ENCODE assay signal across 15 cellular contexts in genomic region chr5:72133212-72133990, GRCh38. TPM values are rescaled to one million over a fixed set of nuclear protein-coding genes. Genes with fewer than 3 reads are reported as not detected.
DNase-seq lines count a peak whose midpoint lies in the region; ATAC-seq, FAIRE-seq and TF ChIP-seq lines count a peak whose summit lies in the region.
"Had no signal": no experiment of that assay in that cellular context is flagged by ENCODE, and none has a peak within 500 bp of the region (broad histone marks: within the 10 kb centered on the region; RNA-seq: fewer than 3 reads in every experiment).

No MANE protein-coding gene starts in this region.

- H3K9me3 ChIP-seq in right cardiac atrium (ENCODE audit: control insufficient read depth, low read length) (no peaks in the 10 kb centered on the region), heart right ventricle (no peaks in the 10 kb centered on the region), astrocyte (ENCODE audit: insufficient read depth, low read depth, low read length) (no peaks in the 10 kb centered on the region)
- H3K9me3 ChIP-seq: testis had no signal

- intact Hi-C loops in right cardiac atrium (cut with DNase I) (loop anchor here in 1 of 4 donors (10.0 kb wide), 1 partner anchor 171 kb away; no protein-coding TSS in a partner anchor), heart right ventricle (cut with DNase I) (loop anchor here in 3 of 10 donors (10.0 kb wide), 2 partner anchors 111 to 171 kb away; no protein-coding TSS in a partner anchor)

- peak; percentile 67 for FAIRE-seq in astrocyte (lab: Jason Lieb, UNC)

- no peaks in the 10 kb centered on the region for H3K9me3 Mint-ChIP-seq in astrocyte (ENCODE audit: unreplicated experiment)
- H3K9me3 Mint-ChIP-seq: activated naive CD8-positive, alpha-beta T cell treated with anti-CD3 and anti-CD28 coated beads, Interleukin-2, amount 10 ng/mL, durations not matched to agents 7 days and 5 days; nephron progenitor cell had no signal

- H2AFZ ChIP-seq in astrocyte (ENCODE audit: low read depth, low read length), result no peak overlapping the region

- no peaks in the 10 kb centered on the region for H3K27me3 Mint-ChIP-seq in astrocyte (ENCODE audit: low read depth, unreplicated experiment)

- H3K4me2 ChIP-seq in astrocyte (ENCODE audit: low read length), result peak overlapping the region; percentile 57

- ATAC-seq in right cardiac atrium (peak in 1 of 2 donors; percentile 27), heart right ventricle (no peak), HG02610 (IDR thresholded peaks at IDR 0.05; ENCODE audit: unreplicated experiment) (no peak), GM18867 (IDR thresholded peaks at IDR 0.05; ENCODE audit: unreplicated experiment) (no peak)

- peaks cover 6% of the 10 kb centered on the region for H3K4me1 ChIP-seq in right cardiac atrium (ENCODE audit: control insufficient read depth, insufficient read depth, low read length)
- H3K4me1 ChIP-seq in heart right ventricle, result peaks cover 0 to 64% (median 36%) of the 10 kb centered on the region in 9 donors
- H3K4me1 ChIP-seq in astrocyte (ENCODE audit: insufficient read depth, low read length), result peaks cover 76% of the 10 kb centered on the region

- TF ChIP-seq CTCF in heart right ventricle (IDR thresholded peaks at IDR 0.05) (no peak), astrocyte (IDR thresholded peaks at IDR 0.05; ENCODE audit: insufficient read depth, low read depth, low read length) (no peak)

- peak overlapping the region; percentile 7 for H3K4me3 Mint-ChIP-seq in astrocyte (ENCODE audit: unreplicated experiment)
- H3K4me3 Mint-ChIP-seq: activated naive CD8-positive, alpha-beta T cell treated with anti-CD3 and anti-CD28 coated beads, Interleukin-2, amount 10 ng/mL, durations not matched to agents 7 days and 5 days; nephron progenitor cell had no signal

- H3K27ac Mint-ChIP-seq in astrocyte (ENCODE audit: unreplicated experiment), result peak overlapping the region; percentile 4
- H3K27ac Mint-ChIP-seq: activated naive CD8-positive, alpha-beta T cell treated with anti-CD3 and anti-CD28 coated beads, Interleukin-2, amount 10 ng/mL, durations not matched to agents 7 days and 5 days had no signal

- peaks cover 43% of the 10 kb centered on the region for H3K4me1 Mint-ChIP-seq in astrocyte (ENCODE audit: low read depth, unreplicated experiment)
- H3K4me1 Mint-ChIP-seq: activated naive CD8-positive, alpha-beta T cell treated with anti-CD3 and anti-CD28 coated beads, Interleukin-2, amount 10 ng/mL, durations not matched to agents 7 days and 5 days had no signal

- H3K27ac ChIP-seq in right cardiac atrium (ENCODE audit: low read length) (peak overlapping the region; percentile 4), heart right ventricle (peak overlapping the region in 4 of 10 donors; percentile 2 to 61 (median 48)), astrocyte (ENCODE audit: low read depth, low read length) (peak overlapping the region; percentile 84)
- H3K27ac ChIP-seq: testis had no signal

- peak overlapping the region; percentile 53 for H3K9ac ChIP-seq in astrocyte (ENCODE audit: low read length)

- DNase-seq in right cardiac atrium (no peak), heart right ventricle (no peak), astrocyte (ENCODE audit: low read depth) (peak; percentile 72), iris pigment epithelial cell (ENCODE audit: low read depth) (peak; percentile 79), NCI-H1436 treated with DMSO at 0.1 percent for 48 hours (lab: John Stamatoyannopoulos, UW) (no peak)
- no peak for DNase-seq in stimulated activated CD4-positive, alpha-beta T cell treated with anti-CD3 and anti-CD28 coated beads, Interleukin-4, amount 100 ng/mL, for 4 hours
- DNase-seq: 8988T; activated naive CD8-positive, alpha-beta T cell treated with anti-CD3 and anti-CD28 coated beads, Interleukin-2, amount 10 ng/mL, durations not matched to agents 7 days and 5 days; DMS 273 treated with DMSO at 0.1 percent for 48 hours; NCI-H1048; nephron progenitor cell; Right ventricle myocardium superior; testis had no signal

- no peaks in the 10 kb centered on the region for H3K27me3 ChIP-seq in right cardiac atrium (ENCODE audit: control insufficient read depth, insufficient read depth)
- peaks cover 0 to 20% (median 0%) of the 10 kb centered on the region in 7 donors for H3K27me3 ChIP-seq in heart right ventricle
- H3K27me3 ChIP-seq in astrocyte (ENCODE audit: insufficient read depth, low read length), result no peaks in the 10 kb centered on the region
- H3K27me3 ChIP-seq: testis had no signal

- peaks cover 2% of the 10 kb centered on the region for H4K20me1 ChIP-seq in astrocyte (ENCODE audit: insufficient read depth, low read length)

- H3K79me2 ChIP-seq in astrocyte (ENCODE audit: insufficient read depth, low read length), result peaks cover 88% of the 10 kb centered on the region

- peaks cover 9% of the 10 kb centered on the region for H3K36me3 Mint-ChIP-seq in astrocyte (ENCODE audit: low read depth, unreplicated experiment)
- H3K36me3 Mint-ChIP-seq: activated naive CD8-positive, alpha-beta T cell treated with anti-CD3 and anti-CD28 coated beads, Interleukin-2, amount 10 ng/mL, durations not matched to agents 7 days and 5 days had no signal

- H3K36me3 ChIP-seq in heart right ventricle (peaks cover 0 to 4% (median 0%) of the 10 kb centered on the region in 9 donors), astrocyte (ENCODE audit: insufficient read depth, low read length) (peaks cover 10% of the 10 kb centered on the region)

- H3K4me3 ChIP-seq in right cardiac atrium (ENCODE audit: low read length), result no peak overlapping the region
- H3K4me3 ChIP-seq in heart right ventricle, result no peak overlapping the region
- peak overlapping the region; percentile 27 for H3K4me3 ChIP-seq in astrocyte (ENCODE audit: insufficient read depth, low read depth, low read length)
- H3K4me3 ChIP-seq: testis had no signal

- 95% methylated on average over 4 of the region's 4 CpGs for WGBS in right cardiac atrium
- 96 to 98% methylated on average over 4 of the region's 4 CpGs for WGBS in heart right ventricle, 2 donors

RNA-seq across cellular contexts. Expression of gene MAP1B, which starts 26.1 kb away (rescaled TPM):
- total RNA-seq in right cardiac atrium, result 100 to 1,000 TPM in 2 of 4 donors, 10 to 100 TPM in 2; 89.9 to 196 (median 130) TPM
- polyA plus RNA-seq in right cardiac atrium, result 19.7 TPM
- total RNA-seq in heart right ventricle, result 100 to 1,000 TPM in 5 of 10 donors, 10 to 100 TPM in 5; 61.2 to 154 (median 104) TPM
- 10 to 100 TPM; 13.1 to 36.9 TPM for polyA plus RNA-seq in heart right ventricle
- 386 and 476 TPM in 2 replicates for total RNA-seq in astrocyte
- total RNA-seq: activated naive CD8-positive, alpha-beta T cell treated with anti-CD3 and anti-CD28 coated beads, Interleukin-2, amount 10 ng/mL, durations not matched to agents 7 days and 5 days had no signal

Comparison
In these comparisons a context has a peak if more than half of its experiments do, and no peak if none do; other contexts are left out.
1. DNase-seq: peak in astrocyte (single experiment) and iris pigment epithelial cell (single experiment); none in right cardiac atrium (0 of 3), heart right ventricle (0 of 2), NCI-H1436 treated with DMSO at 0.1 percent for 48 hours (single experiment) and stimulated activated CD4-positive, alpha-beta T cell treated with anti-CD3 and anti-CD28 coated beads, Interleukin-4, amount 100 ng/mL, for 4 hours (0 of 2).